Comparison of ENCODE assay signal across 8 cellular contexts in genomic region chr17:60677308-60678117, GRCh38. TPM values are rescaled to one million over a fixed set of nuclear protein-coding genes. Genes with fewer than 3 reads are reported as not detected.
DNase-seq lines count a peak whose midpoint lies in the region; ATAC-seq and TF ChIP-seq lines count a peak whose summit lies in the region.

Gene BCAS3 (plus strand): TSS chr17:60677851.

- peak within 1 kb of the TSS; percentile 98 for H3K27ac Mint-ChIP-seq in CD8-positive, alpha-beta T cell
- peak within 1 kb of the TSS; percentile 94 to 96 for H3K27ac Mint-ChIP-seq in effector memory CD8-positive, alpha-beta T cell

- CTCF ChIA-PET in CD8-positive, alpha-beta T cell (lab: Charles Lee) = interaction anchor here (1.0 to 1.1 kb wide), 2 partner anchors 38 to 735 kb away, joined by 3 to 4 read pairs; no protein-coding TSS in a partner anchor

- no peaks in the 10 kb centered on the region for H3K36me3 ChIP-seq in CD8-positive, alpha-beta T cell (ENCODE audit: insufficient read depth, low read length)

- H3K27me3 Mint-ChIP-seq in CD8-positive, alpha-beta T cell (ENCODE audit: low read depth) = no peaks in the 10 kb centered on the region
- no peaks in the 10 kb centered on the region for H3K27me3 Mint-ChIP-seq in effector memory CD8-positive, alpha-beta T cell

- peak; percentile 92 to 98 (median 94) for DNase-seq in CD8-positive, alpha-beta T cell
- DNase-seq in HS-27A (ENCODE audit: low read depth) (peak; percentile 89), NK-92 (lab: John Stamatoyannopoulos, UW; ENCODE audit: unreplicated experiment) (peak; percentile 85), medulla oblongata (ENCODE audit: extremely low spot score) (peak; percentile 100)
- DNase-seq in activated CD8-positive, alpha-beta memory T cell treated with anti-CD3 and anti-CD28 coated beads for 1 hour (ENCODE audit: extremely low read depth in 1 of 2, low read depth in 1 of 2) = peak; percentile 90 to 93
- peak; percentile 93 to 95 (median 94) for DNase-seq in effector memory CD8-positive, alpha-beta T cell
- peak; percentile 94 for DNase-seq in stimulated activated CD8-positive, alpha-beta memory T cell treated with anti-CD3 and anti-CD28 coated beads, Interleukin-12 subunit alpha, Interleukin-12 subunit beta, amount 100 ng/mL, for 1 hour (ENCODE audit: low read depth)

- peaks cover 11% of the 10 kb centered on the region for H3K4me1 ChIP-seq in CD8-positive, alpha-beta T cell (ENCODE audit: insufficient read depth, low read length)

- TF ChIP-seq CTCF in CD8-positive, alpha-beta T cell (IDR thresholded peaks at IDR 0.05) = no peak

- no peaks in the 10 kb centered on the region for H3K27me3 ChIP-seq in CD8-positive, alpha-beta T cell (ENCODE audit: insufficient read depth, low read length)

- peaks cover 2% of the 10 kb centered on the region for H3K9me3 Mint-ChIP-seq in CD8-positive, alpha-beta T cell
- no peaks in the 10 kb centered on the region for H3K9me3 Mint-ChIP-seq in effector memory CD8-positive, alpha-beta T cell

- H3K27ac ChIP-seq in CD8-positive, alpha-beta T cell (ENCODE audit: low read depth, low read length) = peak within 1 kb of the TSS; percentile 58

- peaks cover 22% of the 10 kb centered on the region for H3K4me1 Mint-ChIP-seq in CD8-positive, alpha-beta T cell (ENCODE audit: low read depth)
- H3K4me1 Mint-ChIP-seq in effector memory CD8-positive, alpha-beta T cell (ENCODE audit: low read depth in 2 of 2) = peaks cover 13 to 26% of the 10 kb centered on the region in 2 donors

- ATAC-seq in CD8-positive, alpha-beta T cell = peak; percentile 95
- ATAC-seq in GM19467 (IDR thresholded peaks at IDR 0.05; ENCODE audit: unreplicated experiment) = peak; percentile 97
- ATAC-seq in effector memory CD8-positive, alpha-beta T cell (replicated peaks) = peak; percentile 91

- peak within 1 kb of the TSS; percentile 97 for H3K4me3 Mint-ChIP-seq in CD8-positive, alpha-beta T cell
- peak within 1 kb of the TSS; percentile 95 to 99 for H3K4me3 Mint-ChIP-seq in effector memory CD8-positive, alpha-beta T cell

- H3K36me3 Mint-ChIP-seq in CD8-positive, alpha-beta T cell = peaks cover 23% of the 10 kb centered on the region
- H3K36me3 Mint-ChIP-seq in effector memory CD8-positive, alpha-beta T cell (ENCODE audit: insufficient read depth) = peaks cover 23% of the 10 kb centered on the region

- POLR2A ChIA-PET in CD8-positive, alpha-beta T cell (lab: Charles Lee) = interaction anchor here (0.6 to 1.9 kb wide), 6 partner anchors 9 to 1388 kb away, joined by 3 to 11 read pairs (median 4); partner anchors contain the start of genes APPBP2, PPM1D and USP32

- peak within 1 kb of the TSS; percentile 76 for H3K4me3 ChIP-seq in CD8-positive, alpha-beta T cell (ENCODE audit: low read depth, low read length)

- intact Hi-C loops in CD8-positive, alpha-beta T cell (cut with DNase I, micrococcal nuclease) = loop anchor here (1.0 to 10.0 kb wide), 11 partner anchors 77 to 1797 kb away; partner anchors contain the start of genes BRIP1 (in 2 of the 2), PPM1D (in 2 of the 2), HEATR6 (in 1 of the 2) and MED13 (in 1 of the 2)

- H3K9me3 ChIP-seq in CD8-positive, alpha-beta T cell (ENCODE audit: low read length) = no peaks in the 10 kb centered on the region

RNA-seq across cellular contexts. Expression of gene BCAS3, which starts in this region (rescaled TPM):
- 10 to 100 TPM; 17.3 to 20.3 TPM for total RNA-seq in CD8-positive, alpha-beta T cell

Comparison
In these comparisons a context has a peak if more than half of its experiments do, and no peak if none do; other contexts are left out.
1. Peak in every context shown above with its lines: DNase-seq, ATAC-seq, H3K4me3 ChIP-seq and H3K27ac ChIP-seq.